ENCODE assay signal across 2 cellular contexts in the genomic region with DNA sequence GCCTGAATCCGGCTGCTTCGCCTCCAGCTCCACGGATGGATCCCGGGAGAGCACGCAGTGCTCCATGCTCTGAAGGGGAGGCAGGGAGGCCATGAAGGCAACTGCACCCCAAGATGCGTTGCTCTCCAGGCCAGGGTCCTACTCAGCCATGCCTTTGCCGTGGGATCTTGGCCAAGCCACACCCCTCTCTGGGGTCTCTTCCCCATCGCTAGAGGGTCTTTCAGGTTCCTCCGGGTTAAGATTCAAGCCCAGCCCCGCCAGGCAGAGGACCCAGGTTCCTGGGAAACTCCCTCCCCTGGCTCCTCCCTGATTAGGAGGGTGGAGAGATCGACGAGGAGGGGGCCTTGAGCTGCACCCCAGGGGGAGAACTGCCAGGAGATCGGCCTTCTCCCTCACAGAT. TPM values are rescaled to one million over a fixed set of nuclear protein-coding genes. Genes with fewer than 3 reads are reported as not detected.
"Had no signal": no experiment of that assay in that cellular context is flagged by ENCODE, and none has a peak within 500 bp of the region (broad histone marks: within the 10 kb centered on the region; RNA-seq: fewer than 3 reads in every experiment).

No MANE protein-coding gene starts in this region.

RNA-seq across cellular contexts. Expression of a gene that starts 36.2 kb away (rescaled TPM):
- total RNA-seq: M059J had no signal
- polyA plus RNA-seq: SK-N-SH had no signal

RNA-seq across cellular contexts. Expression of a gene that starts 37.3 kb away (rescaled TPM):
- total RNA-seq: M059J had no signal
- polyA plus RNA-seq: SK-N-SH had no signal
